8 cellular contexts compared by ENCODE assay signal in the genomic region with DNA sequence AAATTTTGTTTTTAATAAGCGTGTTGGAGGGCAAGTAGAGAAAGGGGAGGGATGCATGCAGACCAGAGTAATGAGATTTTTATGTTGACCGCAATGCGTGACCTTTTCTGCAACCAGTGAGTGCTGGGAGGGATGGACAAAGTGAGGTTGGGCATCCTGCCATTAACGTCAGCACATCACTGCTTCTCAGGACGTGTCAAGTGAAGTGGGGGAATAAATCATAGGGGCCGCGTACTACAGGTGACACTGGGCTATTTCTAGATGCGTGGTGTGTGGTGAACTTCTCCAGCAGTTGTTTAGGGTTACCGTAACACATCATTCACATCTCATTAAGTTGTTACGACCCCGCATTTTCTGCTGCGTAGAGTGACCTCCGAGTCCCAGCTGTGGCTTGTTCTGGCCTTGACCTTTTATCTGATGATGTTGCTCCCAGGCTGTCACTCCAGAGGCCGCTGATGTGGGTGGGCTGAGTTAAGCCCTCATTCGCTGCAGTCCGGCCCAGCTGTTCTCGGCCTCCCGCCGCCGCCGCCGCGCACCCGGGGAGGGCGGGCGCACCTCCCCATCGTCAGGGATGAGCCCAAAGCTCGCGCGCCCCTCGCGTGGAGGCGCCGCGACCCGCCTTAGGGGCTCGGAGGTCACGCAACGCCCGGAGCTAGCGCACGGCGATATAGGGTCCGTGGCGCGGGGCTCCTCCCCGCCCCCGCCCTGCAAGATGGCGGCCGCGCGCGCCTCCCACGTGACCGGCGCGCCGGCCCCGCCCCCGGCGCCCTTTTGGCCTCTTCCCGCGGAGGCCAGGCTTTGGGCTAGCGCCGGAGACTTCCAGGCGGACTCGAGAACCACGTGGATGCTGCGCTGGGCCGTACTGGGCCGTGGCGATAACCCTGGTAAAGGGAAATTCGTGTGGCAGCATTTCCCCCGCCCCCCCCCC. TPM values are rescaled to one million over a fixed set of nuclear protein-coding genes. Genes with fewer than 3 reads are reported as not detected.
DNase-seq lines count a peak whose midpoint lies in the region; ATAC-seq and TF ChIP-seq lines count a peak whose summit lies in the region.

No MANE protein-coding gene starts in this region.

- H3K4me3 ChIP-seq in duodenal mucosa (ENCODE audit: low read depth in 1 of 2, low read length in 2 of 2) (peak overlapping the region; percentile 86 to 91), lower leg skin (ENCODE audit: low read depth, poor library complexity, severe bottlenecking) (peak overlapping the region; percentile 77)

- H3K27ac ChIP-seq in duodenal mucosa (ENCODE audit: low read depth, low read length), result peak overlapping the region; percentile 94

- TF ChIP-seq POLR2A in GM10847 (IDR thresholded peaks at IDR 0.05; ENCODE audit: extremely low read depth, insufficient read length), result peak; percentile 63
- peak in 1 of 2 donors; percentile 74 for TF ChIP-seq POLR2A in lower leg skin (IDR thresholded peaks at IDR 0.05)

- peaks cover 27 to 28% of the 10 kb centered on the region in 2 donors for H3K4me1 ChIP-seq in duodenal mucosa (ENCODE audit: control insufficient read depth in 1 of 2, insufficient read depth in 2 of 2, low read length in 2 of 2)

- H3K36me3 ChIP-seq in duodenal mucosa (ENCODE audit: control insufficient read depth in 1 of 2, insufficient read depth in 2 of 2, low read length in 2 of 2), result no peaks in the 10 kb centered on the region

- H3K9me3 ChIP-seq in duodenal mucosa (ENCODE audit: control insufficient read depth in 1 of 2, low read length in 2 of 2), result no peaks in the 10 kb centered on the region

- TF ChIP-seq CTCF in lower leg skin (IDR thresholded peaks at IDR 0.05), result no peak

- WGBS in lower leg skin, 2 donors, result 1 to 2% methylated on average over 35 to 39 of the region's 74 CpGs

- H3K27me3 ChIP-seq in duodenal mucosa (ENCODE audit: control insufficient read depth in 1 of 2, insufficient read depth in 2 of 2, low read length in 2 of 2), result no peaks in the 10 kb centered on the region

- H3K9ac ChIP-seq in duodenal mucosa (ENCODE audit: low read depth in 1 of 2, low read length in 2 of 2), result peak overlapping the region; percentile 88 to 91

- DNase-seq in NCI-H510A treated with DMSO at 0.1 percent for 48 hours (lab: John Stamatoyannopoulos, UW) (peak; percentile 95), lower leg skin (ENCODE audit: low spot score in 2 of 2) (peak; percentile 78 to 95)
- DNase-seq in activated CD4-positive, alpha-beta T cell treated with anti-CD3 and anti-CD28 coated beads, Interleukin-2, amount 50 U/mL, for 4 hours, result peak; percentile 39 to 43
- DNase-seq in stimulated activated CD4-positive, alpha-beta T cell treated with anti-CD3 and anti-CD28 coated beads, Interleukin-4, amount 100 ng/mL, for 4 hours, result peak; percentile 61 to 72

- ATAC-seq in HG03064 (IDR thresholded peaks at IDR 0.05; ENCODE audit: low read depth, unreplicated experiment) (peak; percentile 16), GM18873 (IDR thresholded peaks at IDR 0.05; ENCODE audit: low FRiP score, unreplicated experiment) (no peak)

- intact Hi-C loops in lower leg skin (cut with DNase I; ENCODE audit: low total_unique reads), result no loop called here

RNA-seq across cellular contexts. Expression of a gene that starts 3.5 kb away (rescaled TPM):
- 10 to 100 TPM; 23.0 to 34.1 (median 27.8) TPM for total RNA-seq in lower leg skin

Comparison
In these comparisons a context has a peak if more than half of its experiments do, and no peak if none do; other contexts are left out.
1. DNase-seq: peak in every context shown above with its lines; median percentile 95 in NCI-H510A treated with DMSO at 0.1 percent for 48 hours; 86 in lower leg skin; 66 in stimulated activated CD4-positive, alpha-beta T cell treated with anti-CD3 and anti-CD28 coated beads, Interleukin-4, amount 100 ng/mL, for 4 hours; 41 in activated CD4-positive, alpha-beta T cell treated with anti-CD3 and anti-CD28 coated beads, Interleukin-2, amount 50 U/mL, for 4 hours.